In the genomic region with DNA sequence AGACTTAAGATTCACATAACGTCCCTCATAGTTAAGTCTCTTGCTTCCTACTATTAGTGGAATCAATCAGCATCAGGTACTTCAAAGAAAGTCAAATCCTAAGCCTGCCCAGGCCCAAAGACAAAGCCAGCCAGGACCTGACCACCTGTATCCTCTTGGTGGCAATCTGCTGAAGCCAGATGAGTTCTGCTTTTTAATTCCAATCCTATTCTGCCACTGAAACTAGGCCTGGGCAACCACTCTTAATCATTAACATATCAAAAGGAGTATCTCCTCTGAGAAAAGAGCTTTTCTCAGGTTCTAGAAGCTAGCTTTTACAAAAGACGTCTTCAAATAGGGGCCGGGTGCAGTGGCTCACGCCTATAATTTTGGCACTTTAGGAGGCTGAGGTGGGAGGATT, we compare ENCODE assay signal across 22 cellular contexts.
"Had no signal": no experiment of that assay in that cellular context is flagged by ENCODE, and none has a peak within 500 bp of the region (broad histone marks: within the 10 kb centered on the region; RNA-seq: fewer than 3 reads in every experiment).

No MANE protein-coding gene starts in this region.

- H3K9me3 ChIP-seq: esophagus muscularis mucosa, gastroesophageal sphincter, neutrophil, psoas muscle, right lobe of liver, spleen, thoracic aorta had no signal

- H3K27me3 Mint-ChIP-seq: dendritic cell treated with granulocyte-macrophage colony-stimulating factor and Interleukin-4, amounts not matched to agents 40 ng/mL and 50 ng/mL, for 4 days; effector memory CD8-positive, alpha-beta T cell; naive thymus-derived CD4-positive, alpha-beta T cell; stimulated activated naive B cell treated with anti-CD40 and anti-IgM and Interleukin-4, amounts not matched to agents 10 μg/mL and 1 μg/mL and 100 μg/mL, for 72 hours; stimulated activated naive CD8-positive, alpha-beta T cell treated with anti-CD3 and anti-CD28 coated beads, Interleukin-15, amount 100 ng/mL, for 72 hours had no signal

- H3K27ac ChIP-seq: epithelial cell of prostate, esophagus muscularis mucosa, gastroesophageal sphincter, neutrophil, psoas muscle, right lobe of liver, spleen, thoracic aorta had no signal

- H3K4me3 Mint-ChIP-seq: dendritic cell treated with granulocyte-macrophage colony-stimulating factor and Interleukin-4, amounts not matched to agents 40 ng/mL and 50 ng/mL, for 4 days; effector memory CD8-positive, alpha-beta T cell; naive thymus-derived CD4-positive, alpha-beta T cell; stimulated activated naive B cell treated with anti-CD40 and anti-IgM and Interleukin-4, amounts not matched to agents 10 μg/mL and 1 μg/mL and 100 μg/mL, for 72 hours; stimulated activated naive CD8-positive, alpha-beta T cell treated with anti-CD3 and anti-CD28 coated beads, Interleukin-15, amount 100 ng/mL, for 72 hours had no signal

- H3K27ac Mint-ChIP-seq: dendritic cell treated with granulocyte-macrophage colony-stimulating factor and Interleukin-4, amounts not matched to agents 40 ng/mL and 50 ng/mL, for 4 days; stimulated activated naive B cell treated with anti-CD40 and anti-IgM and Interleukin-4, amounts not matched to agents 10 μg/mL and 1 μg/mL and 100 μg/mL, for 72 hours; stimulated activated naive CD8-positive, alpha-beta T cell treated with anti-CD3 and anti-CD28 coated beads, Interleukin-15, amount 100 ng/mL, for 72 hours had no signal

- H3K9me3 Mint-ChIP-seq: dendritic cell treated with granulocyte-macrophage colony-stimulating factor and Interleukin-4, amounts not matched to agents 40 ng/mL and 50 ng/mL, for 4 days; effector memory CD8-positive, alpha-beta T cell; naive thymus-derived CD4-positive, alpha-beta T cell; stimulated activated naive B cell treated with anti-CD40 and anti-IgM and Interleukin-4, amounts not matched to agents 10 μg/mL and 1 μg/mL and 100 μg/mL, for 72 hours; stimulated activated naive CD8-positive, alpha-beta T cell treated with anti-CD3 and anti-CD28 coated beads, Interleukin-15, amount 100 ng/mL, for 72 hours had no signal

- H3K4me1 ChIP-seq: gastroesophageal sphincter, psoas muscle, spleen had no signal

- DNase-seq: effector memory CD8-positive, alpha-beta T cell; glutamatergic neuron; kidney glomerular epithelial cell; mesendoderm; naive thymus-derived CD4-positive, alpha-beta T cell; psoas muscle; retina; right lobe of liver; spleen; stimulated activated CD4-positive, alpha-beta T cell treated with anti-CD3 and anti-CD28 coated beads, Interleukin-15, amount 100 ng/mL, for 24 hours; stimulated activated CD4-positive, alpha-beta T cell treated with anti-CD3 and anti-CD28 coated beads, Interleukin-1b, Interleukin-23, amount 100 ng/mL, for 48 hours; stimulated activated CD4-positive, alpha-beta T cell treated with anti-CD3 and anti-CD28 coated beads, Interleukin-4, amount 100 ng/mL, for 4 hours; stimulated activated naive B cell treated with anti-CD40 and anti-IgM and Interleukin-4, amounts not matched to agents 10 μg/mL and 1 μg/mL and 100 μg/mL, for 72 hours; stimulated activated naive CD8-positive, alpha-beta T cell treated with anti-CD3 and anti-CD28 coated beads, Interleukin-15, amount 100 ng/mL, for 72 hours; substantia nigra; trophoblast cell had no signal

- H3K27me3 ChIP-seq: esophagus muscularis mucosa, gastroesophageal sphincter, neutrophil, right lobe of liver, spleen had no signal

- H3K4me3 ChIP-seq: esophagus muscularis mucosa, gastroesophageal sphincter, psoas muscle, right lobe of liver, spleen, thoracic aorta had no signal
